In genomic region chr6:4941782-4942672, GRCh38 we compare ENCODE assay signal across 1 cellular context.
TF ChIP-seq lines count a peak whose summit lies in the region.

No MANE protein-coding gene starts in this region.

TF ChIP-seq in GM12878, 131 proteins besides CTCF, POLR2A, EP300 and RAD21 (continued from another document):
- TF ChIP-seq RELB (IDR thresholded peaks at IDR 0.05; ENCODE audit: low read depth), result no peak
- peak; percentile 61 for TF ChIP-seq PKNOX1 (IDR thresholded peaks at IDR 0.05)
- TF ChIP-seq ATF2 (IDR thresholded peaks at IDR 0.05; ENCODE audit: low read length), result peak; percentile 35; the same call in 1 of the 2 replicates
- TF ChIP-seq SRF (IDR thresholded peaks at IDR 0.05; ENCODE audit: low read depth in 2 of 2, low read length in 2 of 2), result no peak
- TF ChIP-seq RUNX3 (IDR thresholded peaks at IDR 0.05; ENCODE audit: low read length), result peak; percentile 47; the same call in 1 of the 2 replicates
- TF ChIP-seq CEBPB (IDR thresholded peaks at IDR 0.05; ENCODE audit: borderline replicate concordance in 1 of 2, low read depth in 2 of 2, low read length in 2 of 2), result no peak
- peak; percentile 41; the same call in 1 of the 2 replicates for TF ChIP-seq RFX5 (IDR thresholded peaks at IDR 0.05; ENCODE audit: low read depth, low read length)
